Comparison of ENCODE assay signal across 1 cellular context in genomic region chr6:167846997-167847606, GRCh38.
TF ChIP-seq lines count a peak whose summit lies in the region.

No MANE protein-coding gene starts in this region.

TF ChIP-seq in K562, 482 proteins besides CTCF, POLR2A, EP300 and RAD21 (continued from another document and continues in another):
- TF ChIP-seq THAP7 (CRISPR knock-in tag; IDR thresholded peaks at IDR 0.05) (no peak), GATA2 (CRISPR knock-in tag; IDR thresholded peaks at IDR 0.05) (0 out of 2 replicates have a peak, but pooled peaks have one; percentile 43), MCM2 (IDR thresholded peaks at IDR 0.05; ENCODE audit: low read depth) (no peak), GABPB1 (CRISPR knock-in tag; IDR thresholded peaks at IDR 0.05) (no peak), KAT2B (IDR thresholded peaks at IDR 0.05; ENCODE audit: low read depth, low read length) (no peak), ZBTB43 (CRISPR knock-in tag; IDR thresholded peaks at IDR 0.05) (no peak), CTBP1 (IDR thresholded peaks at IDR 0.05; ENCODE audit: borderline replicate concordance) (peak; percentile 90), GTF2A2 (tag; IDR thresholded peaks at IDR 0.05) (no peak), ZNF444 (CRISPR knock-in tag; IDR thresholded peaks at IDR 0.05) (no peak), FOXJ2 (tag; IDR thresholded peaks at IDR 0.05) (no peak), KDM1A (IDR thresholded peaks at IDR 0.05) (peak; percentile 55 to 70; a peak in 3 of 4 replicates), GTF3C2 (IDR thresholded peaks at IDR 0.05; ENCODE audit: borderline replicate concordance, extremely low read depth, insufficient read length) (no peak), ZNF121 (CRISPR knock-in tag; conservative IDR thresholded peaks at IDR 0.05) (no peak), SMAD4 (CRISPR knock-in tag; conservative IDR thresholded peaks at IDR 0.05) (no peak), MAX (CRISPR knock-in tag; IDR thresholded peaks at IDR 0.05) (no peak), TEAD4 (IDR thresholded peaks at IDR 0.05; ENCODE audit: low read length) (peak; percentile 81), TEAD4 (CRISPR knock-in tag; IDR thresholded peaks at IDR 0.05; ENCODE audit: borderline replicate concordance) (no peak), IRF9 (tag; IDR thresholded peaks at IDR 0.05) (no peak), TAF9B (IDR thresholded peaks at IDR 0.05; ENCODE audit: partially characterized antibody) (no peak), XRCC3 (IDR thresholded peaks at IDR 0.05) (no peak), BMI1 (IDR thresholded peaks at IDR 0.05; ENCODE audit: low read length) (no peak), ZNF263 (CRISPR knock-in tag; IDR thresholded peaks at IDR 0.05; ENCODE audit: borderline replicate concordance) (no peak), TAL1 (IDR thresholded peaks at IDR 0.05) (peak; percentile 51; the same call in 1 of the 2 replicates), BCL6 (CRISPR knock-in tag; IDR thresholded peaks at IDR 0.05) (no peak), HDAC6 (IDR thresholded peaks at IDR 0.05; ENCODE audit: low read depth, low read length) (no peak), ZNF436 (CRISPR knock-in tag; IDR thresholded peaks at IDR 0.05) (no peak), ELF2 (CRISPR knock-in tag; IDR thresholded peaks at IDR 0.05) (no peak), RHOXF2B (CRISPR knock-in tag; conservative IDR thresholded peaks at IDR 0.05) (no peak), CREBBP (IDR thresholded peaks at IDR 0.05; ENCODE audit: low read depth, low read length) (no peak), TAF15 (IDR thresholded peaks at IDR 0.05; ENCODE audit: low read depth, low read length) (no peak), EP400 (IDR thresholded peaks at IDR 0.05) (no peak), HDAC2 (IDR thresholded peaks at IDR 0.05) (peak; percentile 62; the same call in 1 of the 2 replicates), ZBTB7A (IDR thresholded peaks at IDR 0.05; ENCODE audit: borderline replicate concordance, control insufficient read depth, low read depth, low read length) (no peak), HNRNPK (IDR thresholded peaks at IDR 0.05; ENCODE audit: low read depth, low read length, poor library complexity, severe bottlenecking) (no peak), ZKSCAN1 (IDR thresholded peaks at IDR 0.05; ENCODE audit: low read depth, low read length) (no peak), ARID3B (CRISPR knock-in tag; IDR thresholded peaks at IDR 0.05; ENCODE audit: borderline replicate concordance) (no peak), ADNP (tag; IDR thresholded peaks at IDR 0.05) (no peak), FOXK2 (conservative IDR thresholded peaks at IDR 0.05 in 1 of 2, IDR thresholded peaks at IDR 0.05 in 1 of 2; ENCODE audit: low read depth in 2 of 2) (no peak), PML (IDR thresholded peaks at IDR 0.05; ENCODE audit: low read length) (peak; percentile 43; the same call in 1 of the 2 replicates), MYC (IDR thresholded peaks at IDR 0.05; ENCODE audit: low read depth, low read length) (no peak), MYC (CRISPR knock-in tag; IDR thresholded peaks at IDR 0.05; ENCODE audit: borderline replicate concordance, low read depth) (no peak), CBX8 (IDR thresholded peaks at IDR 0.05; ENCODE audit: borderline replicate concordance, extremely low read depth, low read depth, low read length, poor library complexity, severe bottlenecking) (no peak), MEIS2 (IDR thresholded peaks at IDR 0.05; ENCODE audit: partially characterized antibody) (peak; percentile 96), C11orf30 (IDR thresholded peaks at IDR 0.05; ENCODE audit: low read depth) (peak; percentile 46; the same call in 1 of the 2 replicates), NCOR1 (IDR thresholded peaks at IDR 0.05) (peak; percentile 47; the same call in 1 of the 2 replicates)
- TF ChIP-seq, protein P1, sequence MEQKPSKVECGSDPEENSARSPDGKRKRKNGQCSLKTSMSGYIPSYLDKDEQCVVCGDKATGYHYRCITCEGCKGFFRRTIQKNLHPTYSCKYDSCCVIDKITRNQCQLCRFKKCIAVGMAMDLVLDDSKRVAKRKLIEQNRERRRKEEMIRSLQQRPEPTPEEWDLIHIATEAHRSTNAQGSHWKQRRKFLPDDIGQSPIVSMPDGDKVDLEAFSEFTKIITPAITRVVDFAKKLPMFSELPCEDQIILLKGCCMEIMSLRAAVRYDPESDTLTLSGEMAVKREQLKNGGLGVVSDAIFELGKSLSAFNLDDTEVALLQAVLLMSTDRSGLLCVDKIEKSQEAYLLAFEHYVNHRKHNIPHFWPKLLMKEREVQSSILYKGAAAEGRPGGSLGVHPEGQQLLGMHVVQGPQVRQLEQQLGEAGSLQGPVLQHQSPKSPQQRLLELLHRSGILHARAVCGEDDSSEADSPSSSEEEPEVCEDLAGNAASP (IDR thresholded peaks at IDR 0.05) = no peak
- TF ChIP-seq, protein P2, sequence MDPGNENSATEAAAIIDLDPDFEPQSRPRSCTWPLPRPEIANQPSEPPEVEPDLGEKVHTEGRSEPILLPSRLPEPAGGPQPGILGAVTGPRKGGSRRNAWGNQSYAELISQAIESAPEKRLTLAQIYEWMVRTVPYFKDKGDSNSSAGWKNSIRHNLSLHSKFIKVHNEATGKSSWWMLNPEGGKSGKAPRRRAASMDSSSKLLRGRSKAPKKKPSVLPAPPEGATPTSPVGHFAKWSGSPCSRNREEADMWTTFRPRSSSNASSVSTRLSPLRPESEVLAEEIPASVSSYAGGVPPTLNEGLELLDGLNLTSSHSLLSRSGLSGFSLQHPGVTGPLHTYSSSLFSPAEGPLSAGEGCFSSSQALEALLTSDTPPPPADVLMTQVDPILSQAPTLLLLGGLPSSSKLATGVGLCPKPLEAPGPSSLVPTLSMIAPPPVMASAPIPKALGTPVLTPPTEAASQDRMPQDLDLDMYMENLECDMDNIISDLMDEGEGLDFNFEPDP (CRISPR knock-in tag; IDR thresholded peaks at IDR 0.05) = no peak
- TF ChIP-seq, protein P3, sequence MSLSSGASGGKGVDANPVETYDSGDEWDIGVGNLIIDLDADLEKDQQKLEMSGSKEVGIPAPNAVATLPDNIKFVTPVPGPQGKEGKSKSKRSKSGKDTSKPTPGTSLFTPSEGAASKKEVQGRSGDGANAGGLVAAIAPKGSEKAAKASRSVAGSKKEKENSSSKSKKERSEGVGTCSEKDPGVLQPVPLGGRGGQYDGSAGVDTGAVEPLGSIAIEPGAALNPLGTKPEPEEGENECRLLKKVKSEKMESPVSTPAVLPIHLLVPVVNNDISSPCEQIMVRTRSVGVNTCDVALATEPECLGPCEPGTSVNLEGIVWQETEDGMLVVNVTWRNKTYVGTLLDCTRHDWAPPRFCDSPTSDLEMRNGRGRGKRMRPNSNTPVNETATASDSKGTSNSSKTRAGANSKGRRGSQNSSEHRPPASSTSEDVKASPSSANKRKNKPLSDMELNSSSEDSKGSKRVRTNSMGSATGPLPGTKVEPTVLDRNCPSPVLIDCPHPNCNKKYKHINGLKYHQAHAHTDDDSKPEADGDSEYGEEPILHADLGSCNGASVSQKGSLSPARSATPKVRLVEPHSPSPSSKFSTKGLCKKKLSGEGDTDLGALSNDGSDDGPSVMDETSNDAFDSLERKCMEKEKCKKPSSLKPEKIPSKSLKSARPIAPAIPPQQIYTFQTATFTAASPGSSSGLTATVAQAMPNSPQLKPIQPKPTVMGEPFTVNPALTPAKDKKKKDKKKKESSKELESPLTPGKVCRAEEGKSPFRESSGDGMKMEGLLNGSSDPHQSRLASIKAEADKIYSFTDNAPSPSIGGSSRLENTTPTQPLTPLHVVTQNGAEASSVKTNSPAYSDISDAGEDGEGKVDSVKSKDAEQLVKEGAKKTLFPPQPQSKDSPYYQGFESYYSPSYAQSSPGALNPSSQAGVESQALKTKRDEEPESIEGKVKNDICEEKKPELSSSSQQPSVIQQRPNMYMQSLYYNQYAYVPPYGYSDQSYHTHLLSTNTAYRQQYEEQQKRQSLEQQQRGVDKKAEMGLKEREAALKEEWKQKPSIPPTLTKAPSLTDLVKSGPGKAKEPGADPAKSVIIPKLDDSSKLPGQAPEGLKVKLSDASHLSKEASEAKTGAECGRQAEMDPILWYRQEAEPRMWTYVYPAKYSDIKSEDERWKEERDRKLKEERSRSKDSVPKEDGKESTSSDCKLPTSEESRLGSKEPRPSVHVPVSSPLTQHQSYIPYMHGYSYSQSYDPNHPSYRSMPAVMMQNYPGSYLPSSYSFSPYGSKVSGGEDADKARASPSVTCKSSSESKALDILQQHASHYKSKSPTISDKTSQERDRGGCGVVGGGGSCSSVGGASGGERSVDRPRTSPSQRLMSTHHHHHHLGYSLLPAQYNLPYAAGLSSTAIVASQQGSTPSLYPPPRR (CRISPR knock-in tag; IDR thresholded peaks at IDR 0.05; ENCODE audit: borderline replicate concordance) = no peak
- TF ChIP-seq, protein P4, sequence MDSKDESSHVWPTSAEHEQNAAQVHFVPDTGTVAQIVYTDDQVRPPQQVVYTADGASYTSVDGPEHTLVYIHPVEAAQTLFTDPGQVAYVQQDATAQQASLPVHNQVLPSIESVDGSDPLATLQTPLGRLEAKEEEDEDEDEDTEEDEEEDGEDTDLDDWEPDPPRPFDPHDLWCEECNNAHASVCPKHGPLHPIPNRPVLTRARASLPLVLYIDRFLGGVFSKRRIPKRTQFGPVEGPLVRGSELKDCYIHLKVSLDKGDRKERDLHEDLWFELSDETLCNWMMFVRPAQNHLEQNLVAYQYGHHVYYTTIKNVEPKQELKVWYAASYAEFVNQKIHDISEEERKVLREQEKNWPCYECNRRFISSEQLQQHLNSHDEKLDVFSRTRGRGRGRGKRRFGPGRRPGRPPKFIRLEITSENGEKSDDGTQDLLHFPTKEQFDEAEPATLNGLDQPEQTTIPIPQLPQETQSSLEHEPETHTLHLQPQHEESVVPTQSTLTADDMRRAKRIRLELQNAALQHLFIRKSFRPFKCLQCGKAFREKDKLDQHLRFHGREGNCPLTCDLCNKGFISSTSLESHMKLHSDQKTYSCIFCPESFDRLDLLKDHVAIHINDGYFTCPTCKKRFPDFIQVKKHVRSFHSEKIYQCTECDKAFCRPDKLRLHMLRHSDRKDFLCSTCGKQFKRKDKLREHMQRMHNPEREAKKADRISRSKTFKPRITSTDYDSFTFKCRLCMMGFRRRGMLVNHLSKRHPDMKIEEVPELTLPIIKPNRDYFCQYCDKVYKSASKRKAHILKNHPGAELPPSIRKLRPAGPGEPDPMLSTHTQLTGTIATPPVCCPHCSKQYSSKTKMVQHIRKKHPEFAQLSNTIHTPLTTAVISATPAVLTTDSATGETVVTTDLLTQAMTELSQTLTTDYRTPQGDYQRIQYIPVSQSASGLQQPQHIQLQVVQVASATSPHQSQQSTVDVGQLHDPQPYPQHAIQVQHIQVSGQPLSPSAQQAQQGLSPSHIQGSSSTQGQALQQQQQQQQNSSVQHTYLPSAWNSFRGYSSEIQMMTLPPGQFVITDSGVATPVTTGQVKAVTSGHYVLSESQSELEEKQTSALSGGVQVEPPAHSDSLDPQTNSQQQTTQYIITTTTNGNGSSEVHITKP (IDR thresholded peaks at IDR 0.05; ENCODE audit: partially characterized antibody) = no peak
